11 cellular contexts compared by ENCODE assay signal in the genomic region with DNA sequence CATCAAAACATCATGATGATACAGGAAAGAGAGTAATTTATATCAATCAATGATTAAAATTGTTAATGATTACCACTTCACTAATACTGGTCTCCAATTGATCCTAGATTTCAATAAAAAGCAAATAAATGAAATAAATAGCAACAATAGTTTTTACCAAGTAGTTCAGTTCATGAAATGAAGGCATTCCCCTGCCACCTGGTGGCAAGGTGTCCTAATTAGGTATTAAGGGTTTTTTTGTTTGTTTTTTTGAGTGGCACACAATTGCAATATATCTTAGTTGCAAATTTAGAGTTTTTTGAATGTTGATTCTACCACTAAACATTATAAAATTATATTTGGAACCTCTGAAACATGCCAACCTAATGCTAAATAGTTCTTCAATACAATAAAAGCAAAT.
DNase-seq lines count a peak whose midpoint lies in the region; ATAC-seq, FAIRE-seq and TF ChIP-seq lines count a peak whose summit lies in the region.
"Had no signal": no experiment of that assay in that cellular context is flagged by ENCODE, and none has a peak within 500 bp of the region (broad histone marks: within the 10 kb centered on the region; RNA-seq: fewer than 3 reads in every experiment).

No MANE protein-coding gene starts in this region.

- H3K4me2 ChIP-seq in endothelial cell of umbilical vein (ENCODE audit: insufficient read depth, low read length) = no peak overlapping the region
- H3K4me2 ChIP-seq in parathyroid adenoma (ENCODE audit: low read length) = no peak overlapping the region

- H3K27me3 ChIP-seq in endothelial cell of umbilical vein (ENCODE audit: control insufficient read depth in 2 of 2, insufficient read depth in 2 of 2, low read length in 2 of 2) = peaks cover 2 to 4% of the 10 kb centered on the region in 2 experiments
- no peaks in the 10 kb centered on the region for H3K27me3 ChIP-seq in parathyroid adenoma (ENCODE audit: control insufficient read depth, insufficient read depth, low read length)

- no peak overlapping the region for H3K9ac ChIP-seq in endothelial cell of umbilical vein (replicated peaks; ENCODE audit: extremely low read depth, insufficient read depth, low read length)
- no peak overlapping the region for H3K9ac ChIP-seq in parathyroid adenoma

- H3K27ac ChIP-seq in endothelial cell of umbilical vein (ENCODE audit: insufficient read depth, low read depth, low read length) (no peak overlapping the region), parathyroid adenoma (no peak overlapping the region)

- no peaks in the 10 kb centered on the region for H3K79me2 ChIP-seq in endothelial cell of umbilical vein (ENCODE audit: control insufficient read depth, insufficient read depth, low read length)
- no peaks in the 10 kb centered on the region for H3K79me2 ChIP-seq in parathyroid adenoma

- ATAC-seq in GM18867 (IDR thresholded peaks at IDR 0.05; ENCODE audit: unreplicated experiment) = no peak
- ATAC-seq: activated naive CD8-positive, alpha-beta T cell treated with anti-CD3 and anti-CD28 coated beads, Interleukin-2, amount 50 U/mL, for 24 hours; T-helper 17 cell had no signal

- H3K9me3 ChIP-seq in endothelial cell of umbilical vein (replicated peaks; ENCODE audit: control insufficient read depth, insufficient read depth, low read length) (no peaks in the 10 kb centered on the region), parathyroid adenoma (ENCODE audit: control insufficient read depth, low read length) (no peaks in the 10 kb centered on the region)

- intact Hi-C loops in endothelial cell of umbilical vein (cut with micrococcal nuclease) = loop anchor here (1.0 to 5.0 kb wide), 4 partner anchors 157 to 804 kb away; no protein-coding TSS in a partner anchor

- POLR2A ChIA-PET in endothelial cell of umbilical vein (lab: Charles Lee) = no interaction called here

- H4K20me1 ChIP-seq in endothelial cell of umbilical vein (replicated peaks; ENCODE audit: control insufficient read depth, extremely low read depth, insufficient read depth, low read length) = no peaks in the 10 kb centered on the region

- H3K4me3 ChIP-seq in endothelial cell of umbilical vein (replicated peaks in 1 of 3; ENCODE audit: insufficient read depth in 1 of 3, low read depth in 1 of 3, low read length in 3 of 3) = no peak overlapping the region
- no peak overlapping the region for H3K4me3 ChIP-seq in parathyroid adenoma (ENCODE audit: low read depth, low read length)

- H3K36me3 ChIP-seq in endothelial cell of umbilical vein (ENCODE audit: control insufficient read depth in 2 of 2, extremely low read depth in 1 of 2, insufficient read depth in 2 of 2, low read length in 2 of 2) (no peaks in the 10 kb centered on the region), parathyroid adenoma (ENCODE audit: control insufficient read depth, insufficient read depth, low read length) (no peaks in the 10 kb centered on the region)

- H2AFZ ChIP-seq in endothelial cell of umbilical vein (ENCODE audit: low read depth, low read length) (no peak overlapping the region), parathyroid adenoma (no peak overlapping the region)

- no peak for TF ChIP-seq POLR2A in endothelial cell of umbilical vein (IDR thresholded peaks at IDR 0.05; ENCODE audit: low read depth, low read length)

- peak; percentile 45 for DNase-seq in ELR (ENCODE audit: low read depth)
- peak; percentile 16 for DNase-seq in NAMALWA (ENCODE audit: low spot score)
- DNase-seq in endothelial cell of umbilical vein (ENCODE audit: low read depth, low spot score) = peak; percentile 20
- no peak for DNase-seq in activated effector memory CD4-positive, alpha-beta T cell treated with Interleukin-2 at 50 U/mL for 16 hours
- DNase-seq in stimulated activated naive CD4-positive, alpha-beta T cell (lab: John Stamatoyannopoulos, UW) = no peak
- no peak for DNase-seq in NCI-H1048 (lab: John Stamatoyannopoulos, UW)
- DNase-seq: activated naive CD8-positive, alpha-beta T cell treated with anti-CD3 and anti-CD28 coated beads, Interleukin-2, amount 50 U/mL, for 24 hours; stimulated activated CD4-positive, alpha-beta T cell treated with anti-CD3 and anti-CD28 coated beads, Interleukin-1b, Interleukin-23, amount 100 ng/mL, for 48 hours; T-helper 17 cell had no signal

- no TSS peak for BruUV-seq in endothelial cell of umbilical vein (replicated peaks; lab: Mats Ljungman, UMichigan)

- peak; percentile 44 for FAIRE-seq in endothelial cell of umbilical vein (lab: Jason Lieb, UNC)

- H3K4me1 ChIP-seq in endothelial cell of umbilical vein (ENCODE audit: control insufficient read depth, extremely low read depth, insufficient read depth, low read length) (no peaks in the 10 kb centered on the region), parathyroid adenoma (no peaks in the 10 kb centered on the region)

- CTCF ChIA-PET in endothelial cell of umbilical vein (lab: Charles Lee) = interaction anchor here (2.0 kb wide), 1 partner anchor 157 kb away, joined by 30 read pairs; a partner anchor contains a TSS

- dilution Hi-C loops in endothelial cell of umbilical vein (cut with MboI; ENCODE audit: extremely low pct_ligation_motif_present, low sequenced_read_pairs) = no loop called here

- no peaks in the 10 kb centered on the region for H3K9me1 ChIP-seq in endothelial cell of umbilical vein (replicated peaks; ENCODE audit: control insufficient read depth, extremely low read depth, insufficient read depth, low read length)

- TF ChIP-seq CTCF in endothelial cell of umbilical vein (IDR thresholded peaks at IDR 0.05; ENCODE audit: extremely low read depth in 1 of 2, insufficient read depth in 1 of 2, low read depth in 1 of 2, low read length in 2 of 2) (no peak), parathyroid adenoma (IDR thresholded peaks at IDR 0.05) (peak; percentile 13)

TF ChIP-seq in endothelial cell of umbilical vein, 7 proteins besides CTCF, POLR2A, EP300 and RAD21:
- TF ChIP-seq FOS (IDR thresholded peaks at IDR 0.05; ENCODE audit: borderline replicate concordance, insufficient read depth, low read length) (no peak), EZH2 (IDR thresholded peaks at IDR 0.05; ENCODE audit: borderline replicate concordance, low read depth, low read length, severe bottlenecking) (no peak), POLR2AphosphoS5 (IDR thresholded peaks at IDR 0.05; ENCODE audit: insufficient read depth, low read depth, low read length) (no peak), GATA2 (IDR thresholded peaks at IDR 0.05; ENCODE audit: insufficient read depth, insufficient read length, low read depth, low read length) (no peak), JUN (IDR thresholded peaks at IDR 0.05; ENCODE audit: borderline replicate concordance, insufficient read depth, insufficient read length, low read depth) (no peak), MYC (IDR thresholded peaks at IDR 0.05; ENCODE audit: low read depth, low read length) (no peak)
- TF ChIP-seq, protein P1, sequence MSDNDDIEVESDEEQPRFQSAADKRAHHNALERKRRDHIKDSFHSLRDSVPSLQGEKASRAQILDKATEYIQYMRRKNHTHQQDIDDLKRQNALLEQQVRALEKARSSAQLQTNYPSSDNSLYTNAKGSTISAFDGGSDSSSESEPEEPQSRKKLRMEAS (IDR thresholded peaks at IDR 0.05; ENCODE audit: insufficient read depth, insufficient read length) = no peak

Comparison
In these comparisons a context has a peak if more than half of its experiments do, and no peak if none do; other contexts are left out.
1. DNase-seq: peak in ELR (single experiment), NAMALWA (single experiment) and endothelial cell of umbilical vein (single experiment); none in activated effector memory CD4-positive, alpha-beta T cell treated with Interleukin-2 at 50 U/mL for 16 hours (single experiment), stimulated activated naive CD4-positive, alpha-beta T cell (0 of 6) and NCI-H1048 (single experiment).